Comparison of ENCODE assay signal across 18 cellular contexts in the genomic region with DNA sequence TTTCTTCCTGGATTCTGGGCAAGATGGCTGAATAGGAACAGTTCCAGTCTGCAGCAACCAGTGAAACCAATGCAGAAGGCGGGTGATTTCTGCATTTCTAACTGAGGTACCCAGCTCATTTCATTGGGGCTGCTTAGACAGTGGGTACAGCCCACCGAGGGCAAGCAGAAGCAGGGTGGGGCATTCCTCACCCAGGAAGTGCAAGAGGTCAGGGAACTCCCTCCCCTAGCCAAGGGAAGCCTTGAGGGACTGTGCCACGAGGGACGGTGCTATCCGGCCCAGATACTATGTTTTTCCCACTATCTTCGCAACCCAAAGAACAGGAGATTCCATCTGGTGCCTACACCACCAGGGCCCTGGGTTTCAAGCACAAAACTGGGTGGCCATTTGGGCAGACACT.
DNase-seq lines count a peak whose midpoint lies in the region; ATAC-seq and TF ChIP-seq lines count a peak whose summit lies in the region.
"Had no signal": no experiment of that assay in that cellular context is flagged by ENCODE, and none has a peak within 500 bp of the region (broad histone marks: within the 10 kb centered on the region; RNA-seq: fewer than 3 reads in every experiment).

No MANE protein-coding gene starts in this region.

- no peaks in the 10 kb centered on the region for H3K9me2 ChIP-seq in DOHH2 (replicated peaks; ENCODE audit: control insufficient read depth, low read length)

- peak overlapping the region; percentile 25; the same call in 1 of the 2 replicates for H3K4me3 ChIP-seq in DOHH2 (ENCODE audit: low read length)
- H3K4me3 ChIP-seq: tibial nerve had no signal

- no peak overlapping the region for H3K4me3 Mint-ChIP-seq in activated CD4-positive, alpha-beta T cell treated with anti-CD3 and anti-CD28 coated beads, Interleukin-2, amount 10 ng/mL, durations not matched to agents 7 days and 5 days
- H3K4me3 Mint-ChIP-seq in activated naive CD8-positive, alpha-beta T cell = peak overlapping the region; percentile 71
- H3K4me3 Mint-ChIP-seq in natural killer cell treated with Interleukin-12 subunit alpha and Interleukin-12 subunit beta and Interleukin-15 and Interleukin-18, amount 100 ng/mL, for 72 hours = peak overlapping the region; percentile 70
- H3K4me3 Mint-ChIP-seq: activated T-helper 1 cell treated with anti-CD3 and anti-CD28 coated beads, Interleukin-12 subunit alpha, Interleukin-12 subunit beta, Interleukin-2, Interleukin-4 antibody, amounts not matched to agents 30 ng/mL and 10 ng/mL and 1 ng/mL, durations not matched to agents 14 hours and 24 hours and 36 hours had no signal

- H3K27ac ChIP-seq in DOHH2 (ENCODE audit: low read depth, low read length) = no peak overlapping the region
- H3K27ac ChIP-seq: C4-2B, tibial nerve had no signal

- no peak for DNase-seq in activated CD4-positive, alpha-beta T cell treated with anti-CD3 and anti-CD28 coated beads, Interleukin-2, amount 10 ng/mL, durations not matched to agents 7 days and 5 days
- DNase-seq in activated CD4-positive, alpha-beta T cell treated with anti-CD3 and anti-CD28 coated beads, Interleukin-2, amount 50 U/mL, for 48 hours = no peak
- DNase-seq in natural killer cell treated with Interleukin-12 subunit alpha and Interleukin-12 subunit beta and Interleukin-15 and Interleukin-18, amount 100 ng/mL, for 72 hours (ENCODE audit: low spot score) = no peak
- no peak for DNase-seq in inferior parietal cortex (ENCODE audit: extremely low spot score)
- no peak for DNase-seq in G401 (ENCODE audit: low spot score)
- DNase-seq in AG08396 (ENCODE audit: low spot score) = no peak
- DNase-seq: 8988T; DMS79; KBM-7; left colon; NCI-H2081 treated with DMSO at 0.1 percent for 48 hours; NCI-H524; stimulated activated CD4-positive, alpha-beta T cell treated with anti-CD3 and anti-CD28 coated beads, Interleukin-4, amount 100 ng/mL, for 1 hour had no signal

- H3K27me3 ChIP-seq in DOHH2 (ENCODE audit: control insufficient read depth, low read length) = no peaks in the 10 kb centered on the region
- H3K27me3 ChIP-seq: tibial nerve had no signal

- H4K20me1 ChIP-seq in DOHH2 (ENCODE audit: control insufficient read depth, insufficient read depth, low read depth, low read length) = no peaks in the 10 kb centered on the region

- CTCF ChIA-PET in activated CD4-positive, alpha-beta T cell treated with anti-CD3 and anti-CD28 coated beads, Interleukin-2, amount 10 ng/mL, durations not matched to agents 7 days and 5 days (lab: Charles Lee) = no interaction called here

- ATAC-seq in natural killer cell treated with Interleukin-12 subunit alpha and Interleukin-12 subunit beta and Interleukin-15 and Interleukin-18, amount 100 ng/mL, for 72 hours = peak; percentile 44 to 52
- ATAC-seq: left colon had no signal

- POLR2A ChIA-PET in activated CD4-positive, alpha-beta T cell treated with anti-CD3 and anti-CD28 coated beads, Interleukin-2, amount 10 ng/mL, durations not matched to agents 7 days and 5 days (lab: Charles Lee) = no interaction called here

- no peaks in the 10 kb centered on the region for H3K79me2 ChIP-seq in DOHH2 (ENCODE audit: control insufficient read depth, low read length)

- H3K4me2 ChIP-seq in DOHH2 (ENCODE audit: low read length) = peak overlapping the region; percentile 51

- H3K27ac Mint-ChIP-seq in activated CD4-positive, alpha-beta T cell treated with anti-CD3 and anti-CD28 coated beads, Interleukin-2, amount 10 ng/mL, durations not matched to agents 7 days and 5 days = peak overlapping the region; percentile 54
- peak overlapping the region; percentile 61 for H3K27ac Mint-ChIP-seq in activated naive CD8-positive, alpha-beta T cell
- H3K27ac Mint-ChIP-seq in natural killer cell treated with Interleukin-12 subunit alpha and Interleukin-12 subunit beta and Interleukin-15 and Interleukin-18, amount 100 ng/mL, for 72 hours = peak overlapping the region; percentile 84 to 95
- H3K27ac Mint-ChIP-seq: activated T-helper 1 cell treated with anti-CD3 and anti-CD28 coated beads, Interleukin-12 subunit alpha, Interleukin-12 subunit beta, Interleukin-2, Interleukin-4 antibody, amounts not matched to agents 30 ng/mL and 10 ng/mL and 1 ng/mL, durations not matched to agents 14 hours and 24 hours and 36 hours had no signal

- H3K4me1 Mint-ChIP-seq in activated CD4-positive, alpha-beta T cell treated with anti-CD3 and anti-CD28 coated beads, Interleukin-2, amount 10 ng/mL, durations not matched to agents 7 days and 5 days = peaks cover 47% of the 10 kb centered on the region
- H3K4me1 Mint-ChIP-seq in activated naive CD8-positive, alpha-beta T cell (ENCODE audit: low read depth) = peaks cover 70% of the 10 kb centered on the region
- peaks cover 62 to 73% of the 10 kb centered on the region in 2 donors for H3K4me1 Mint-ChIP-seq in natural killer cell treated with Interleukin-12 subunit alpha and Interleukin-12 subunit beta and Interleukin-15 and Interleukin-18, amount 100 ng/mL, for 72 hours (ENCODE audit: low read depth in 2 of 2)

- H3K27me3 Mint-ChIP-seq in activated CD4-positive, alpha-beta T cell treated with anti-CD3 and anti-CD28 coated beads, Interleukin-2, amount 10 ng/mL, durations not matched to agents 7 days and 5 days = no peaks in the 10 kb centered on the region
- no peaks in the 10 kb centered on the region for H3K27me3 Mint-ChIP-seq in activated naive CD8-positive, alpha-beta T cell
- no peaks in the 10 kb centered on the region for H3K27me3 Mint-ChIP-seq in natural killer cell treated with Interleukin-12 subunit alpha and Interleukin-12 subunit beta and Interleukin-15 and Interleukin-18, amount 100 ng/mL, for 72 hours

- TF ChIP-seq CTCF in DOHH2 (IDR thresholded peaks at IDR 0.05; ENCODE audit: low read depth, low read length, poor library complexity, severe bottlenecking) = no peak

- H3K4me1 ChIP-seq in DOHH2 (ENCODE audit: control insufficient read depth, low read length) = peaks cover 47% of the 10 kb centered on the region

- in situ Hi-C loops in G401 (cut with HindIII; ENCODE audit: low sequenced_read_pairs) = no loop called here

- no peaks in the 10 kb centered on the region for H3K9me3 ChIP-seq in DOHH2 (ENCODE audit: control insufficient read depth, insufficient read depth, low read length)

- H3K36me3 Mint-ChIP-seq in activated CD4-positive, alpha-beta T cell treated with anti-CD3 and anti-CD28 coated beads, Interleukin-2, amount 10 ng/mL, durations not matched to agents 7 days and 5 days (ENCODE audit: low read depth) = peaks cover 16% of the 10 kb centered on the region
- peaks cover 8% of the 10 kb centered on the region for H3K36me3 Mint-ChIP-seq in activated naive CD8-positive, alpha-beta T cell
- peaks cover 38% of the 10 kb centered on the region for H3K36me3 Mint-ChIP-seq in natural killer cell treated with Interleukin-12 subunit alpha and Interleukin-12 subunit beta and Interleukin-15 and Interleukin-18, amount 100 ng/mL, for 72 hours

- H3K9me3 Mint-ChIP-seq in activated CD4-positive, alpha-beta T cell treated with anti-CD3 and anti-CD28 coated beads, Interleukin-2, amount 10 ng/mL, durations not matched to agents 7 days and 5 days = peaks cover 6% of the 10 kb centered on the region
- peaks cover 6% of the 10 kb centered on the region for H3K9me3 Mint-ChIP-seq in activated naive CD8-positive, alpha-beta T cell (ENCODE audit: low read depth)
- peaks cover 15% of the 10 kb centered on the region for H3K9me3 Mint-ChIP-seq in natural killer cell treated with Interleukin-12 subunit alpha and Interleukin-12 subunit beta and Interleukin-15 and Interleukin-18, amount 100 ng/mL, for 72 hours

- no peaks in the 10 kb centered on the region for H3K36me3 ChIP-seq in DOHH2 (ENCODE audit: control insufficient read depth, low read length)
- H3K36me3 ChIP-seq: tibial nerve had no signal

- no peaks in the 10 kb centered on the region for H3F3A ChIP-seq in DOHH2 (ENCODE audit: control insufficient read depth, insufficient read depth)
